In the genomic region with DNA sequence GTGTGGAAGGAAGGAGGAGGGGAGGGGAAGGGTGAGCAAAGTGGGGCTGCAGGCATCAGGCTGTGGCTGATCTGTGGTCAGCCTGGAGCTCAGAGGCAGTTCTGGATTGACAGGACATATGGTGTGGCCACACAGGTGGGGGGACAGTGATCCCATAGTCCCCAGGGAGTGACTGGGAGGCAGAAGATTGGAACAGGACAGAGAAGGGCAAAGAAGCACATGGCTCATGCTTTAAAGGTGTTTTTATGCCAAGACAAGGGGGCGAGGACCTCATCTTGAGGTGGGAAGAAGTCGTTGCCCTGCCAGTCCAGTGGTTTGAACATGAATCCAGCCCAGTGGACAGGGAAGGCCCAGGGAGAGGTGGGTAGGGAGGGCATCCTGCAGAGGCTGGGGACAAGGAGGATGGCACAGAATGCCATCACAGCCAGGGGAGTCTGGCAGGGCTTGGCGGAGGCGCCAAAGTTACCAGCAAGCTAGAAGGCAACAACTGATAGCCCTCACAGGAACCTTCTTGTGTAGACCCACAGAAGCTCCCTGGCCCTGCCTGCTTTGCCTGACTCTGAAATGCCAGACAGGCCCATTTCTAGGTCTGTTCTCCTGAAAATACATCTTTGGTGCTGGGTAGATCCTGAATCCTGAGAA, we compare ENCODE assay signal across 17 cellular contexts. TPM values are rescaled to one million over a fixed set of nuclear protein-coding genes. Genes with fewer than 3 reads are reported as not detected.
DNase-seq lines count a peak whose midpoint lies in the region; ATAC-seq and TF ChIP-seq lines count a peak whose summit lies in the region.
"Had no signal": no experiment of that assay in that cellular context is flagged by ENCODE, and none has a peak within 500 bp of the region (broad histone marks: within the 10 kb centered on the region; RNA-seq: fewer than 3 reads in every experiment).

No MANE protein-coding gene starts in this region.

- intact Hi-C loops in left ventricle myocardium inferior (cut with micrococcal nuclease) (no loop called here), upper lobe of right lung (cut with DNase I) (no loop called here), left colon (cut with DNase I, micrococcal nuclease) (no loop called here)

- H3K27ac Mint-ChIP-seq in activated T-helper 17 cell treated with anti-CD3 and anti-CD28 coated beads, Interleukin-2, amount 50 U/mL, for 72 hours, result peak overlapping the region; percentile 84

- peaks cover 36% of the 10 kb centered on the region for H3K36me3 ChIP-seq in right atrium auricular region
- H3K36me3 ChIP-seq in left ventricle myocardium inferior, result peaks cover 31% of the 10 kb centered on the region
- peaks cover 35% of the 10 kb centered on the region for H3K36me3 ChIP-seq in upper lobe of right lung

- H3K27me3 ChIP-seq in right atrium auricular region (no peaks in the 10 kb centered on the region), left ventricle myocardium inferior (ENCODE audit: low read depth) (no peaks in the 10 kb centered on the region), upper lobe of right lung (no peaks in the 10 kb centered on the region)
- H3K27me3 ChIP-seq: heart left ventricle, vagina had no signal

- peaks cover 24% of the 10 kb centered on the region for H3K4me1 Mint-ChIP-seq in activated T-helper 17 cell treated with anti-CD3 and anti-CD28 coated beads, Interleukin-2, amount 50 U/mL, for 72 hours

- peaks cover 86% of the 10 kb centered on the region for H3K36me3 Mint-ChIP-seq in activated T-helper 17 cell treated with anti-CD3 and anti-CD28 coated beads, Interleukin-2, amount 50 U/mL, for 72 hours (ENCODE audit: low read depth)

- H3K27me3 Mint-ChIP-seq in activated T-helper 17 cell treated with anti-CD3 and anti-CD28 coated beads, Interleukin-2, amount 50 U/mL, for 72 hours, result no peaks in the 10 kb centered on the region

- no peak for ATAC-seq in activated T-helper 17 cell treated with anti-CD3 and anti-CD28 coated beads, Interleukin-2, amount 50 U/mL, for 72 hours (replicated peaks)
- ATAC-seq in upper lobe of right lung (no peak), HG03521 (IDR thresholded peaks at IDR 0.05; ENCODE audit: unreplicated experiment) (no peak), left colon (no peak)
- ATAC-seq: heart left ventricle had no signal

- H3K4me3 ChIP-seq in right atrium auricular region, result no peak overlapping the region
- no peak overlapping the region for H3K4me3 ChIP-seq in left ventricle myocardium inferior
- H3K4me3 ChIP-seq in upper lobe of right lung, result no peak overlapping the region
- H3K4me3 ChIP-seq: heart left ventricle, vagina had no signal

- peak overlapping the region; percentile 65 for H3K4me3 Mint-ChIP-seq in activated T-helper 17 cell treated with anti-CD3 and anti-CD28 coated beads, Interleukin-2, amount 50 U/mL, for 72 hours

- H3K4me1 ChIP-seq in right atrium auricular region (peaks cover 0 to 42% of the 10 kb centered on the region in 2 donors), left ventricle myocardium inferior (peaks cover 58% of the 10 kb centered on the region), upper lobe of right lung (peaks cover 16% of the 10 kb centered on the region)

- H3K9me3 ChIP-seq in right atrium auricular region, result no peaks in the 10 kb centered on the region
- no peaks in the 10 kb centered on the region for H3K9me3 ChIP-seq in left ventricle myocardium inferior (replicated peaks)
- H3K9me3 ChIP-seq in upper lobe of right lung, result no peaks in the 10 kb centered on the region
- H3K9me3 ChIP-seq: heart left ventricle, vagina had no signal

- no peaks in the 10 kb centered on the region for H3K9me3 Mint-ChIP-seq in activated T-helper 17 cell treated with anti-CD3 and anti-CD28 coated beads, Interleukin-2, amount 50 U/mL, for 72 hours

- H3K27ac ChIP-seq in right atrium auricular region (no peak overlapping the region), left ventricle myocardium inferior (replicated peaks) (no peak overlapping the region), upper lobe of right lung (no peak overlapping the region)
- H3K27ac ChIP-seq: heart left ventricle, vagina had no signal

- DNase-seq in right atrium auricular region (ENCODE audit: low spot score), result peak; percentile 40
- DNase-seq in left ventricle myocardium inferior, result no peak
- peak; percentile 78 for DNase-seq in myocyte (ENCODE audit: low read depth)
- DNase-seq in upper lobe of right lung, result peak; percentile 52
- no peak for DNase-seq in left colon
- DNase-seq in stimulated activated CD4-positive, alpha-beta T cell treated with anti-CD3 and anti-CD28 coated beads, Interleukin-2, amount 100 ng/mL, for 48 hours, result no peak
- DNase-seq: DMS53, heart left ventricle, Kasumi-1, NCI-H2029, NCI-H748 treated with DMSO at 0.1 percent for 48 hours, SIG-M5 had no signal

- TF ChIP-seq CTCF in right atrium auricular region (IDR thresholded peaks at IDR 0.05), result no peak
- no peak for TF ChIP-seq CTCF in left ventricle myocardium inferior (IDR thresholded peaks at IDR 0.05; ENCODE audit: borderline replicate concordance)
- TF ChIP-seq CTCF in upper lobe of right lung (IDR thresholded peaks at IDR 0.05), result no peak

RNA-seq across cellular contexts. Expression of a gene that starts 3.1 kb away (rescaled TPM):
- 10 to 100 TPM; 20.7 to 25.9 TPM for total RNA-seq in right atrium auricular region
- 24.0 TPM for total RNA-seq in left ventricle myocardium inferior
- 10 to 100 TPM; 32.5 to 84.3 TPM for total RNA-seq in activated T-helper 17 cell treated with anti-CD3 and anti-CD28 coated beads, Interleukin-2, amount 50 U/mL, for 72 hours
- total RNA-seq in myocyte, result 19.3 and 21.1 TPM in 2 replicates
- polyA plus RNA-seq in myocyte (2012), result 58.2 TPM
- total RNA-seq in upper lobe of right lung, result 57.9 TPM
- total RNA-seq in left colon, result 10 to 100 TPM; 55.8 to 69.0 TPM

RNA-seq across cellular contexts. Expression of a gene that starts 3.4 kb away (rescaled TPM):
- total RNA-seq in right atrium auricular region, result 100 to 1,000 TPM in 1 of 2 donors, 10 to 100 TPM in 1; 68.0 to 101 TPM
- total RNA-seq in left ventricle myocardium inferior, result 46.1 TPM
- 100 to 1,000 TPM; 118 to 139 TPM for total RNA-seq in activated T-helper 17 cell treated with anti-CD3 and anti-CD28 coated beads, Interleukin-2, amount 50 U/mL, for 72 hours
- 139 and 149 TPM in 2 replicates for total RNA-seq in myocyte
- 175 TPM for polyA plus RNA-seq in myocyte (2012)
- total RNA-seq in upper lobe of right lung, result 91.8 TPM
- total RNA-seq in left colon, result 10 to 100 TPM; 77.8 to 86.9 TPM

RNA-seq across cellular contexts. Expression of a gene that starts 11.2 kb away (rescaled TPM):
- total RNA-seq in right atrium auricular region (not detected), left ventricle myocardium inferior (not detected), myocyte (0.75 TPM in 1 of 2 replicates, not detected in the other), upper lobe of right lung (not detected), left colon (not detected)
- not detected for total RNA-seq in activated T-helper 17 cell treated with anti-CD3 and anti-CD28 coated beads, Interleukin-2, amount 50 U/mL, for 72 hours
- not detected for polyA plus RNA-seq in myocyte (2012)
- total RNA-seq: epithelial cell of proximal tubule, heart left ventricle, omental fat pad, vagina had no signal
- polyA plus RNA-seq: heart left ventricle had no signal

RNA-seq across cellular contexts. Expression of a gene that starts 32.1 kb away (rescaled TPM):
- total RNA-seq in right atrium auricular region, result 10 to 100 TPM; 18.3 to 31.4 TPM
- 36.4 TPM for total RNA-seq in left ventricle myocardium inferior
- 10 to 100 TPM; 16.5 to 48.5 TPM for total RNA-seq in activated T-helper 17 cell treated with anti-CD3 and anti-CD28 coated beads, Interleukin-2, amount 50 U/mL, for 72 hours
- 7.9 and 9.4 TPM in 2 replicates for total RNA-seq in myocyte
- 19.0 TPM for polyA plus RNA-seq in myocyte (2012)
- 15.7 TPM for total RNA-seq in upper lobe of right lung
- 10 to 100 TPM; 18.8 to 22.3 TPM for total RNA-seq in left colon

RNA-seq across cellular contexts. Expression of a gene that starts 32.7 kb away (rescaled TPM):
- total RNA-seq in right atrium auricular region (10 to 100 TPM; 75.3 to 80.3 TPM), left ventricle myocardium inferior (94.1 TPM), myocyte (104 and 116 TPM in 2 replicates), upper lobe of right lung (89.9 TPM), left colon (100 to 1,000 TPM in 1 of 2 donors, 10 to 100 TPM in 1; 99.5 to 111 TPM)
- 100 to 1,000 TPM; 153 to 211 TPM for total RNA-seq in activated T-helper 17 cell treated with anti-CD3 and anti-CD28 coated beads, Interleukin-2, amount 50 U/mL, for 72 hours
- 139 TPM for polyA plus RNA-seq in myocyte (2012)

Comparison
In these comparisons a context has a peak if more than half of its experiments do, and no peak if none do; other contexts are left out.
1. DNase-seq: peak in right atrium auricular region (single experiment), myocyte (single experiment) and upper lobe of right lung (single experiment); none in left ventricle myocardium inferior (single experiment), left colon (0 of 2) and stimulated activated CD4-positive, alpha-beta T cell treated with anti-CD3 and anti-CD28 coated beads, Interleukin-2, amount 100 ng/mL, for 48 hours (0 of 2).